Comparison of ENCODE assay signal across 13 cellular contexts in genomic region chr17:49715717-49716279, GRCh38. TPM values are rescaled to one million over a fixed set of nuclear protein-coding genes. Genes with fewer than 3 reads are reported as not detected.
A peak's percentile ranks its signal among the peaks of the same experiment; 100 is the strongest.
DNase-seq lines count a peak whose midpoint lies in the region; ATAC-seq and TF ChIP-seq lines count a peak whose summit lies in the region.
"Had no signal": no experiment of that assay in that cellular context is flagged by ENCODE, and none has a peak within 500 bp of the region (broad histone marks: within the 10 kb centered on the region; RNA-seq: fewer than 3 reads in every experiment).

No MANE protein-coding gene starts in this region.

- H3K36me3 Mint-ChIP-seq in T-helper 17 cell (ENCODE audit: low read depth), result peaks cover 15% of the 10 kb centered on the region
- peaks cover 0 to 45% of the 10 kb centered on the region in 2 donors for H3K36me3 Mint-ChIP-seq in activated naive CD4-positive, alpha-beta T cell treated with anti-CD3 and anti-CD28 coated beads, Interleukin-2, amount 50 U/mL, for 72 hours
- peaks cover 32% of the 10 kb centered on the region for H3K36me3 Mint-ChIP-seq in natural killer cell treated with Interleukin-12 subunit alpha and Interleukin-12 subunit beta and Interleukin-15 and Interleukin-18, amount 100 ng/mL, for 72 hours

- no peak for TF ChIP-seq CTCF in omental fat pad (IDR thresholded peaks at IDR 0.05)

- peaks cover 35% of the 10 kb centered on the region for H3K4me1 Mint-ChIP-seq in T-helper 17 cell
- H3K4me1 Mint-ChIP-seq in natural killer cell treated with Interleukin-12 subunit alpha and Interleukin-12 subunit beta and Interleukin-15 and Interleukin-18, amount 100 ng/mL, for 72 hours (ENCODE audit: low read depth in 2 of 2), result peaks cover 48 to 54% of the 10 kb centered on the region in 2 donors

- H3K9me3 ChIP-seq in T-helper 17 cell (ENCODE audit: control insufficient read depth, low read length, poor library complexity, severe bottlenecking), result no peaks in the 10 kb centered on the region
- H3K9me3 ChIP-seq: esophagus squamous epithelium, SJCRH30 had no signal

- DNase-seq in COR-L47 (lab: John Stamatoyannopoulos, UW) (peak; percentile 67), T-helper 17 cell (peak in 1 of 3 donors; percentile 29), HT-29 (ENCODE audit: low spot score) (no peak), omental fat pad (ENCODE audit: low spot score) (no peak)
- no peak for DNase-seq in activated naive CD4-positive, alpha-beta T cell treated with anti-CD3 and anti-CD28 coated beads, Interleukin-2, amount 50 U/mL, for 72 hours (ENCODE audit: low spot score in 2 of 2)
- DNase-seq in natural killer cell treated with Interleukin-12 subunit alpha and Interleukin-12 subunit beta and Interleukin-15 and Interleukin-18, amount 100 ng/mL, for 72 hours (ENCODE audit: low spot score), result peak; percentile 65
- DNase-seq: Calu3, esophagus squamous epithelium, GM23248, left colon, SJCRH30 had no signal

- H3K27me3 Mint-ChIP-seq in T-helper 17 cell, result no peaks in the 10 kb centered on the region
- H3K27me3 Mint-ChIP-seq in natural killer cell treated with Interleukin-12 subunit alpha and Interleukin-12 subunit beta and Interleukin-15 and Interleukin-18, amount 100 ng/mL, for 72 hours, result no peaks in the 10 kb centered on the region

- H3K9me3 Mint-ChIP-seq in activated naive CD4-positive, alpha-beta T cell treated with anti-CD3 and anti-CD28 coated beads, Interleukin-2, amount 50 U/mL, for 72 hours, result no peaks in the 10 kb centered on the region
- no peaks in the 10 kb centered on the region for H3K9me3 Mint-ChIP-seq in natural killer cell treated with Interleukin-12 subunit alpha and Interleukin-12 subunit beta and Interleukin-15 and Interleukin-18, amount 100 ng/mL, for 72 hours

- ATAC-seq in T-helper 17 cell (peak; percentile 78), HG03354 (IDR thresholded peaks at IDR 0.05; ENCODE audit: poor library complexity, severe bottlenecking, unreplicated experiment) (no peak), GM19023 (IDR thresholded peaks at IDR 0.05; ENCODE audit: unreplicated experiment) (no peak), omental fat pad (ENCODE audit: low FRiP score) (no peak)
- peak; percentile 58 to 71 for ATAC-seq in activated naive CD4-positive, alpha-beta T cell treated with anti-CD3 and anti-CD28 coated beads, Interleukin-2, amount 50 U/mL, for 72 hours
- peak; percentile 41 to 62 for ATAC-seq in natural killer cell treated with Interleukin-12 subunit alpha and Interleukin-12 subunit beta and Interleukin-15 and Interleukin-18, amount 100 ng/mL, for 72 hours

- H3K27ac Mint-ChIP-seq in T-helper 17 cell, result peak overlapping the region; percentile 97
- H3K27ac Mint-ChIP-seq in activated naive CD4-positive, alpha-beta T cell treated with anti-CD3 and anti-CD28 coated beads, Interleukin-2, amount 50 U/mL, for 72 hours, result peak overlapping the region; percentile 84 to 93
- peak overlapping the region; percentile 98 for H3K27ac Mint-ChIP-seq in natural killer cell treated with Interleukin-12 subunit alpha and Interleukin-12 subunit beta and Interleukin-15 and Interleukin-18, amount 100 ng/mL, for 72 hours

- peak overlapping the region; percentile 73 for H3K4me3 Mint-ChIP-seq in T-helper 17 cell
- H3K4me3 Mint-ChIP-seq in natural killer cell treated with Interleukin-12 subunit alpha and Interleukin-12 subunit beta and Interleukin-15 and Interleukin-18, amount 100 ng/mL, for 72 hours, result peak overlapping the region; percentile 85

RNA-seq across cellular contexts. Expression of gene SLC35B1, which starts 8.0 kb away (rescaled TPM):
- total RNA-seq in T-helper 17 cell (10 to 100 TPM; 63.8 to 66.8 TPM), omental fat pad (10 to 100 TPM; 30.6 to 47.8 (median 43.3) TPM)
- 10 to 100 TPM; 36.2 to 44.1 TPM for total RNA-seq in activated naive CD4-positive, alpha-beta T cell treated with anti-CD3 and anti-CD28 coated beads, Interleukin-2, amount 50 U/mL, for 72 hours
- total RNA-seq in natural killer cell treated with Interleukin-12 subunit alpha and Interleukin-12 subunit beta and Interleukin-15 and Interleukin-18, amount 100 ng/mL, for 72 hours, result 100 to 1,000 TPM in 1 of 2 donors, 10 to 100 TPM in 1; 90.9 to 115 TPM
- total RNA-seq in HT-29 (2014; rRNA removed; shearing (Covaris generic)), result 64.0 and 73.7 TPM in 2 replicates

RNA-seq across cellular contexts. Expression of gene SPOP, which starts 37.9 kb away (rescaled TPM):
- 10 to 100 TPM; 46.8 to 52.7 TPM for total RNA-seq in T-helper 17 cell
- total RNA-seq in activated naive CD4-positive, alpha-beta T cell treated with anti-CD3 and anti-CD28 coated beads, Interleukin-2, amount 50 U/mL, for 72 hours, result 10 to 100 TPM; 66.9 to 70.3 TPM
- 10 to 100 TPM; 59.3 to 87.7 TPM for total RNA-seq in natural killer cell treated with Interleukin-12 subunit alpha and Interleukin-12 subunit beta and Interleukin-15 and Interleukin-18, amount 100 ng/mL, for 72 hours
- total RNA-seq in HT-29 (2014; rRNA removed; shearing (Covaris generic)), result 37.4 and 60.5 TPM in 2 replicates
- 10 to 100 TPM; 33.7 to 73.5 (median 50.4) TPM for total RNA-seq in omental fat pad

RNA-seq across cellular contexts. Expression of gene FAM117A, which starts 48.1 kb away (rescaled TPM):
- 10 to 100 TPM; 58.9 to 68.6 TPM for total RNA-seq in T-helper 17 cell
- 10 to 100 TPM; 13.3 to 25.0 TPM for total RNA-seq in activated naive CD4-positive, alpha-beta T cell treated with anti-CD3 and anti-CD28 coated beads, Interleukin-2, amount 50 U/mL, for 72 hours
- total RNA-seq in natural killer cell treated with Interleukin-12 subunit alpha and Interleukin-12 subunit beta and Interleukin-15 and Interleukin-18, amount 100 ng/mL, for 72 hours, result 10 to 100 TPM; 22.4 to 36.4 TPM
- 4.4 and 5.2 TPM in 2 replicates for total RNA-seq in HT-29 (2014; rRNA removed; shearing (Covaris generic))
- 10 to 100 TPM in 2 of 4 donors, 1 to 10 TPM in 2; 4.1 to 15.8 (median 10.7) TPM for total RNA-seq in omental fat pad

Comparison
In these comparisons a context has a peak if more than half of its experiments do, and no peak if none do; other contexts are left out.
1. DNase-seq: peak in COR-L47 (single experiment) and natural killer cell treated with Interleukin-12 subunit alpha and Interleukin-12 subunit beta and Interleukin-15 and Interleukin-18, amount 100 ng/mL, for 72 hours (single experiment); none in activated naive CD4-positive, alpha-beta T cell treated with anti-CD3 and anti-CD28 coated beads, Interleukin-2, amount 50 U/mL, for 72 hours (0 of 2), HT-29 (single experiment) and omental fat pad (single experiment).
2. ATAC-seq: peak in T-helper 17 cell (single experiment), activated naive CD4-positive, alpha-beta T cell treated with anti-CD3 and anti-CD28 coated beads, Interleukin-2, amount 50 U/mL, for 72 hours (2 of 2) and natural killer cell treated with Interleukin-12 subunit alpha and Interleukin-12 subunit beta and Interleukin-15 and Interleukin-18, amount 100 ng/mL, for 72 hours (2 of 2); none in HG03354 (single experiment), GM19023 (single experiment) and omental fat pad (single experiment).
3. Peak in every context shown above with its lines, with median percentiles within 50 percentile points of each other: H3K27ac Mint-ChIP-seq.